ENCODE assay signal across 11 cellular contexts in genomic region chr5:174751154-174751990, GRCh38. TPM values are rescaled to one million over a fixed set of nuclear protein-coding genes. Genes with fewer than 3 reads are reported as not detected.
DNase-seq lines count a peak whose midpoint lies in the region; ATAC-seq and TF ChIP-seq lines count a peak whose summit lies in the region.
"Had no signal": no experiment of that assay in that cellular context is flagged by ENCODE, and none has a peak within 500 bp of the region (broad histone marks: within the 10 kb centered on the region; RNA-seq: fewer than 3 reads in every experiment).

No MANE protein-coding gene starts in this region.

- CTCF ChIA-PET in MCF 10A (lab: Yijun Ruan, JAX), result interaction anchor here (0.6 to 7.6 kb wide), 15 partner anchors 9 to 515 kb away, joined by 3 to 76 read pairs (median 3); no protein-coding TSS in a partner anchor

- POLR2A ChIA-PET in MCF 10A (lab: Yijun Ruan, JAX), result interaction anchor here (0.9 to 2.1 kb wide), 6 partner anchors 9 to 322 kb away, joined by 3 to 8 read pairs (median 4); partner anchors contain the start of gene MSX2

- intact Hi-C loops in heart left ventricle (cut with DNase I) (no loop called here), Right ventricle myocardium superior (cut with DNase I) (no loop called here), MCF 10A (cut with micrococcal nuclease) (loop anchor here (2.0 kb wide), 1 partner anchor 27 kb away; the partner anchor contains the start of gene MSX2), left lung (cut with DNase I) (no loop called here)

- H3K27me3 Mint-ChIP-seq in MCF 10A (ENCODE audit: insufficient read depth, unreplicated experiment), result no peaks in the 10 kb centered on the region

- ATAC-seq in heart left ventricle (no peak), Right ventricle myocardium superior (ENCODE audit: poor library complexity) (no peak), left lung (no peak), HG02870 (IDR thresholded peaks at IDR 0.05; ENCODE audit: unreplicated experiment) (no peak)

- H3K27ac ChIP-seq in heart left ventricle (no peak overlapping the region), left lung (no peak overlapping the region), urinary bladder (ENCODE audit: low read depth) (no peak overlapping the region)

- H3K36me3 ChIP-seq in heart left ventricle, result no peaks in the 10 kb centered on the region
- H3K36me3 ChIP-seq in left lung, result no peaks in the 10 kb centered on the region
- no peaks in the 10 kb centered on the region for H3K36me3 ChIP-seq in urinary bladder (ENCODE audit: insufficient read depth)

- TF ChIP-seq CTCF in heart left ventricle (IDR thresholded peaks at IDR 0.05), result no peak
- TF ChIP-seq CTCF in MCF 10A (IDR thresholded peaks at IDR 0.05; ENCODE audit: unreplicated experiment), result no peak
- no peak for TF ChIP-seq CTCF in left lung (IDR thresholded peaks at IDR 0.05)

- H3K4me1 Mint-ChIP-seq in MCF 10A (ENCODE audit: insufficient read depth, unreplicated experiment), result peaks cover 5% of the 10 kb centered on the region
- H3K4me1 Mint-ChIP-seq: CD4-positive, CD25-positive, alpha-beta regulatory T cell had no signal

- H3K4me3 ChIP-seq in heart left ventricle (peak overlapping the region in 11 of 12 donors; percentile 21 to 54 (median 42)), left lung (peak overlapping the region; percentile 15 to 17), urinary bladder (ENCODE audit: low read depth, low read length) (peak overlapping the region; percentile 39)

- peaks cover 0 to 12% (median 0%) of the 10 kb centered on the region in 12 donors for H3K4me1 ChIP-seq in heart left ventricle
- no peaks in the 10 kb centered on the region for H3K4me1 ChIP-seq in left lung
- no peaks in the 10 kb centered on the region for H3K4me1 ChIP-seq in urinary bladder (ENCODE audit: insufficient read depth)

- H3K4me3 Mint-ChIP-seq in MCF 10A (ENCODE audit: unreplicated experiment), result peak overlapping the region; percentile 74
- H3K4me3 Mint-ChIP-seq: CD4-positive, CD25-positive, alpha-beta regulatory T cell had no signal

- no peaks in the 10 kb centered on the region for H3K36me3 Mint-ChIP-seq in MCF 10A (ENCODE audit: insufficient read depth, unreplicated experiment)
- H3K36me3 Mint-ChIP-seq: CD4-positive, CD25-positive, alpha-beta regulatory T cell had no signal

- H3K9me3 ChIP-seq in heart left ventricle (no peaks in the 10 kb centered on the region), left lung (no peaks in the 10 kb centered on the region)

- no peak overlapping the region for H3K27ac Mint-ChIP-seq in MCF 10A (ENCODE audit: low read depth, unreplicated experiment)
- H3K27ac Mint-ChIP-seq: CD4-positive, CD25-positive, alpha-beta regulatory T cell had no signal

- 1 to 4% (median 1%) methylated on average over 64 to 89 of the region's 89 CpGs for WGBS in heart left ventricle, 4 donors
- WGBS in urinary bladder, result 1% methylated on average over 89 of the region's 89 CpGs

- H3K27me3 ChIP-seq in heart left ventricle (peaks cover 18 to 67% (median 39%) of the 10 kb centered on the region in 9 donors), left lung (peaks cover 29 to 79% of the 10 kb centered on the region in 2 donors)

- no peak for DNase-seq in heart left ventricle
- DNase-seq in Right ventricle myocardium superior, result no peak
- peak; percentile 25 for DNase-seq in MCF 10A (ENCODE audit: unreplicated experiment)
- DNase-seq in left lung, result peak in 1 of 2 donors; percentile 75
- DNase-seq in HUDEP-2 (lab: John Stamatoyannopoulos, UW; ENCODE audit: unreplicated experiment in 76 of 76), result no peak
- no peak for DNase-seq in dedifferentiated amniotic fluid mesenchymal stem cell (ENCODE audit: extremely low spot score)
- DNase-seq: CD4-positive, CD25-positive, alpha-beta regulatory T cell; foreskin melanocyte had no signal

- BruUV-seq in MCF 10A (replicated peaks; lab: Mats Ljungman, UMichigan), result no TSS peak

- no peak for TF ChIP-seq POLR2A in heart left ventricle (IDR thresholded peaks at IDR 0.05)

- no peaks in the 10 kb centered on the region for H3K9me3 Mint-ChIP-seq in MCF 10A (ENCODE audit: unreplicated experiment)

RNA-seq across cellular contexts. Expression of gene MSX2, which starts 27.0 kb away (rescaled TPM):
- total RNA-seq in heart left ventricle, result 1 to 10 TPM; 1.4 to 5.3 (median 2.0) TPM
- polyA plus RNA-seq in heart left ventricle, result under 1 TPM; 0.73 to 0.80 TPM
- total RNA-seq in Right ventricle myocardium superior, result 1.2 TPM
- total RNA-seq in MCF 10A (2022), result 4.8 and 5.6 TPM in 2 replicates
- total RNA-seq in left lung, result 1 to 10 TPM; 1.4 to 2.0 TPM
- 11.3 TPM for total RNA-seq in urinary bladder
- 16.4 TPM for polyA plus RNA-seq in urinary bladder
- total RNA-seq: M059J had no signal
- polyA plus RNA-seq: CD4-positive, CD25-positive, alpha-beta regulatory T cell had no signal
